ENCODE assay signal across 18 cellular contexts in genomic region chr2:152078662-152079061, GRCh38. TPM values are rescaled to one million over a fixed set of nuclear protein-coding genes. Genes with fewer than 3 reads are reported as not detected.
DNase-seq lines count a peak whose midpoint lies in the region; ATAC-seq, FAIRE-seq and TF ChIP-seq lines count a peak whose summit lies in the region.
"Had no signal": no experiment of that assay in that cellular context is flagged by ENCODE, and none has a peak within 500 bp of the region (broad histone marks: within the 10 kb centered on the region; RNA-seq: fewer than 3 reads in every experiment).

No MANE protein-coding gene starts in this region.

- H2AK5ac ChIP-seq in trophoblast cell (ENCODE audit: low read length): no peak overlapping the region

- no peak overlapping the region for H2AFZ ChIP-seq in GM12878 (ENCODE audit: control insufficient read depth, low read depth, low read length)
- H2AFZ ChIP-seq in trophoblast cell (ENCODE audit: insufficient read depth, low read length, poor library complexity): no peak overlapping the region

- H4K20me1 ChIP-seq in GM12878 (ENCODE audit: control insufficient read depth, insufficient read depth): no peaks in the 10 kb centered on the region
- H4K20me1 ChIP-seq: BLaER1 had no signal

- in situ Hi-C loops in GM12878 (cut with MboI): no loop called here

- no peak for TF ChIP-seq RAD21 in GM12878 (IDR thresholded peaks at IDR 0.05; ENCODE audit: insufficient read depth, low read depth, low read length)

- H3K36me3 ChIP-seq in GM12878 (ENCODE audit: control insufficient read depth in 2 of 2, insufficient read depth in 2 of 2, low read length in 1 of 2) (no peaks in the 10 kb centered on the region), esophagus squamous epithelium (no peaks in the 10 kb centered on the region), trophoblast cell (ENCODE audit: control insufficient read depth in 1 of 2, insufficient read depth in 2 of 2, low read length in 2 of 2) (no peaks in the 10 kb centered on the region)
- H3K36me3 ChIP-seq: BLaER1 had no signal

- peak; percentile 17 for DNase-seq in GM12878 (ENCODE audit: low read depth, low spot score)
- no peak for DNase-seq in esophagus squamous epithelium (lab: John Stamatoyannopoulos, UW)
- no peak for DNase-seq in GM03348 (ENCODE audit: low spot score)
- DNase-seq in trophoblast cell: no peak
- no peak for DNase-seq in NCI-H526 treated with DMSO at 0.1 percent for 48 hours (lab: John Stamatoyannopoulos, UW)
- DNase-seq: activated CD4-positive, alpha-beta T cell treated with anti-CD3 and anti-CD28 coated beads, Interleukin-2, amount 50 U/mL, for 4 hours; activated T-cell treated with anti-CD3 and anti-CD28 coated beads, Interleukin-2, amount 50 U/mL, for 72 hours; amniotic stem cell; cerebellar nuclear complex; DMS79; left ventricle myocardium superior; NCI-H187; NCI-H510A had no signal

- H3K4me3 ChIP-seq in GM12878 (no peak overlapping the region), esophagus squamous epithelium (no peak overlapping the region), trophoblast cell (ENCODE audit: low read depth, low read length) (no peak overlapping the region)
- H3K4me3 ChIP-seq: BLaER1 had no signal

- H4K8ac ChIP-seq in trophoblast cell (ENCODE audit: low read depth, low read length): no peak overlapping the region

- H2BK5ac ChIP-seq in trophoblast cell (ENCODE audit: low read depth, low read length, poor library complexity): no peak overlapping the region

- SMC1A ChIA-PET in GM12878 (lab: Charles Lee; ENCODE audit: uncharacterized antibody, unreplicated experiment): interaction anchor here (0.8 to 1.2 kb wide), 3 partner anchors 13 to 33 kb away, joined by 3 read pairs; no protein-coding TSS in a partner anchor

- no peaks in the 10 kb centered on the region for H3K9me3 ChIP-seq in GM12878 (replicated peaks; ENCODE audit: control insufficient read depth, insufficient read depth, low read length)
- no peaks in the 10 kb centered on the region for H3K9me3 ChIP-seq in esophagus squamous epithelium
- H3K9me3 ChIP-seq in trophoblast cell (ENCODE audit: insufficient read depth, low read depth, low read length): peaks cover 5% of the 10 kb centered on the region
- H3K9me3 ChIP-seq: BLaER1 had no signal

- 37% methylated on average over 2 of the region's 2 CpGs for WGBS in GM12878 (ENCODE audit: insufficient coverage, insufficient replicate concordance, low lambda C conversion rate, missing lambda C conversion rate)
- 78 to 87% methylated on average over 2 of the region's 2 CpGs for WGBS in esophagus squamous epithelium, 2 donors
- no CpG with 5 or more reads among the region's 2 CpGs for WGBS in trophoblast cell (ENCODE audit: extremely low coverage, insufficient coverage, insufficient read length)

- H3K18ac ChIP-seq in trophoblast cell (ENCODE audit: low read length): no peak overlapping the region

- intact Hi-C loops in GM12878 (cut with micrococcal nuclease; ENCODE audit: unreplicated experiment): no loop called here
- intact Hi-C loops in esophagus squamous epithelium (cut with DNase I): no loop called here

- no peaks in the 10 kb centered on the region for H3K79me1 ChIP-seq in trophoblast cell (ENCODE audit: low read length)

- BruUV-seq in GM12878 (replicated peaks; lab: Mats Ljungman, UMichigan): no TSS peak

- no peaks in the 10 kb centered on the region for H3K79me2 ChIP-seq in GM12878 (ENCODE audit: control insufficient read depth, insufficient read depth, low read length)
- H3K79me2 ChIP-seq in trophoblast cell (ENCODE audit: control insufficient read depth, insufficient read depth, low read length, poor library complexity): no peaks in the 10 kb centered on the region

- CTCF ChIA-PET in GM12878 (lab: Yijun Ruan, JAX): interaction anchor here (0.8 kb wide), 1 partner anchor 17 kb away, joined by 4 read pairs; no protein-coding TSS in a partner anchor

- POLR2A ChIA-PET in GM12878 (lab: Charles Lee): no interaction called here

- no peak overlapping the region for H4K12ac ChIP-seq in trophoblast cell (ENCODE audit: low read depth, low read length)

- H2BK12ac ChIP-seq in trophoblast cell (ENCODE audit: low read length): no peak overlapping the region

- RAD21 ChIA-PET in GM12878 (lab: Charles Lee; ENCODE audit: unreplicated experiment): interaction anchor here (0.6 kb wide), 1 partner anchor 107 kb away, joined by 3 read pairs; no protein-coding TSS in a partner anchor

- FAIRE-seq in GM12878 (lab: Jason Lieb, UNC): peak; percentile 61
- FAIRE-seq: TTC549 had no signal

- H2BK120ac ChIP-seq in trophoblast cell (ENCODE audit: insufficient read depth, low read length, poor library complexity): no peak overlapping the region

- no peaks in the 10 kb centered on the region; a peak in 1 of 4 replicates for H3K27me3 ChIP-seq in GM12878 (replicated peaks in 1 of 2; ENCODE audit: control insufficient read depth in 2 of 2, insufficient read depth in 2 of 2, low read length in 1 of 2)
- no peaks in the 10 kb centered on the region for H3K27me3 ChIP-seq in esophagus squamous epithelium
- H3K27me3 ChIP-seq in trophoblast cell (ENCODE audit: insufficient read depth, low read length): no peaks in the 10 kb centered on the region
- H3K27me3 ChIP-seq: BLaER1 had no signal

- TF ChIP-seq CTCF in GM12878 (IDR thresholded peaks at IDR 0.05 in 2 of 3, conservative IDR thresholded peaks at IDR 0.05 in 1 of 3; ENCODE audit: control insufficient read depth in 2 of 3, extremely low read depth in 1 of 3, insufficient read depth in 1 of 3, low read depth in 3 of 3, low read length in 3 of 3) (no peak), esophagus squamous epithelium (IDR thresholded peaks at IDR 0.05) (no peak)

- ATAC-seq in GM18870 (IDR thresholded peaks at IDR 0.05; ENCODE audit: unreplicated experiment) (peak; percentile 92), GM21526 (IDR thresholded peaks at IDR 0.05; ENCODE audit: low FRiP score, unreplicated experiment) (peak; percentile 73), HG03060 (IDR thresholded peaks at IDR 0.05; ENCODE audit: low read depth, unreplicated experiment) (peak; percentile 81), GM12878 (peak; percentile 86)
- ATAC-seq: activated T-cell treated with anti-CD3 and anti-CD28 coated beads, Interleukin-2, amount 50 U/mL, for 72 hours; left ventricle myocardium superior had no signal

- H3K4me2 ChIP-seq in GM12878 (ENCODE audit: control insufficient read depth, insufficient read depth) (peak overlapping the region; percentile 28), trophoblast cell (ENCODE audit: low read length) (no peak overlapping the region)
- H3K4me2 ChIP-seq: BLaER1 had no signal

- TF ChIP-seq POLR2A in GM12878 (IDR thresholded peaks at IDR 0.05; ENCODE audit: low read depth, low read length) (no peak), esophagus squamous epithelium (IDR thresholded peaks at IDR 0.05) (no peak)

- H4K91ac ChIP-seq in trophoblast cell (ENCODE audit: low read depth, low read length): no peak overlapping the region

- H3K27ac ChIP-seq in GM12878 (ENCODE audit: control insufficient read depth, insufficient read depth) (no peak overlapping the region), esophagus squamous epithelium (no peak overlapping the region), trophoblast cell (ENCODE audit: low read depth, low read length) (no peak overlapping the region)
- H3K27ac ChIP-seq: BLaER1 had no signal

- H3K9ac ChIP-seq in GM12878 (ENCODE audit: control insufficient read depth, insufficient read depth, low read length): no peak overlapping the region
- H3K9ac ChIP-seq in trophoblast cell (ENCODE audit: low read length): no peak overlapping the region
- H3K9ac ChIP-seq: BLaER1 had no signal

- H3K4ac ChIP-seq in trophoblast cell (ENCODE audit: low read depth, low read length): no peak overlapping the region

- H3K4me1 ChIP-seq in GM12878 (ENCODE audit: control insufficient read depth, insufficient read depth, low read length) (peaks cover 6% of the 10 kb centered on the region; the same call in 1 of the 2 replicates), esophagus squamous epithelium (no peaks in the 10 kb centered on the region), trophoblast cell (ENCODE audit: control insufficient read depth in 1 of 2, insufficient read depth in 2 of 2, low read length in 2 of 2) (no peaks in the 10 kb centered on the region)

- no peak for TF ChIP-seq EP300 in GM12878 (IDR thresholded peaks at IDR 0.05; ENCODE audit: borderline replicate concordance in 1 of 2, control insufficient read depth in 1 of 2, low read depth in 2 of 2, low read length in 2 of 2)

- no peak overlapping the region for H3K23ac ChIP-seq in trophoblast cell (ENCODE audit: low read length)

- H3K14ac ChIP-seq in trophoblast cell (ENCODE audit: low read length): no peak overlapping the region

TF ChIP-seq in GM12878, 131 proteins besides CTCF, POLR2A, EP300 and RAD21 (continues in another document):
- TF ChIP-seq BHLHE40 (IDR thresholded peaks at IDR 0.05; ENCODE audit: borderline replicate concordance in 1 of 2, low read depth in 2 of 2, low read length in 1 of 2) (no peak), IRF3 (IDR thresholded peaks at IDR 0.05) (no peak)

RNA-seq across cellular contexts. Expression of gene CACNB4, which starts 20.2 kb away (rescaled TPM):
- 12.4 and 13.5 TPM in 2 replicates for total RNA-seq in GM12878 (2013; cell fraction: nucleolus; rRNA removed)
- total RNA-seq in GM12878 (2014; rRNA removed): 13.1 and 17.7 TPM in 2 replicates
- total RNA-seq in GM12878 (2014; rRNA removed; fragmentation: Illumina TruSeq; extraction: Trizol): 21.6 and 22.7 TPM in 2 replicates
- 18.2 and 19.4 TPM in 2 replicates for total RNA-seq in GM12878 (2021)
- polyA plus RNA-seq in GM12878 (2011; ENCODE audit: low read depth): 5.9 TPM
- 2.0 and 3.2 TPM in 2 replicates for polyA plus RNA-seq in GM12878 (2011; rRNA removed)
- polyA plus RNA-seq in GM12878 (2011; cell fraction: cytosol; rRNA removed): 0.59 and 0.82 TPM in 2 replicates
- polyA plus RNA-seq in GM12878 (2011; cell fraction: nucleus; rRNA removed): 3.8 and 5.1 TPM in 2 replicates
- polyA plus RNA-seq in GM12878 (2012): 6.5 and 8.3 TPM in 2 replicates
- 18.3 and 20.6 TPM in 2 replicates for polyA plus RNA-seq in GM12878 (2014; fragmentation: Illumina TruSeq; extraction: Trizol)
- 1 to 10 TPM; 2.8 to 4.9 TPM for polyA plus RNA-seq in GM12878 (2014; fragmentation: Nextera tagmentation; extraction: Ambion mirVana)
- polyA plus RNA-seq in GM12878 (2014; rRNA removed): 7.7 and 8.4 TPM in 2 replicates
- 10 to 100 TPM in 1 of 2 experiments, 1 to 10 TPM in 1; 7.5 to 10.1 TPM for polyA plus RNA-seq in GM12878 (2016; fragmentation: Nextera tagmentation; extraction: Ambion mirVana)
- polyA minus RNA-seq in GM12878 (2011; rRNA and poly(A)+ RNA removed): 4.4 and 7.1 TPM in 2 replicates
- 0.52 and 1.5 TPM in 2 replicates for polyA minus RNA-seq in GM12878 (2011; cell fraction: cytosol; rRNA and poly(A)+ RNA removed)
- polyA minus RNA-seq in GM12878 (2011; cell fraction: nucleus; rRNA and poly(A)+ RNA removed): 5.9 and 9.2 TPM in 2 replicates
- 10 to 100 TPM in 1 of 4 donors, 1 to 10 TPM in 3; 6.1 to 11.1 (median 7.2) TPM for total RNA-seq in esophagus squamous epithelium
- polyA plus RNA-seq in trophoblast cell (2013): 0.24 and 0.34 TPM in 2 replicates
